In genomic region chr5:79612667-79613190, GRCh38 we compare ENCODE assay signal across 8 cellular contexts. TPM values are rescaled to one million over a fixed set of nuclear protein-coding genes. Genes with fewer than 3 reads are reported as not detected.
DNase-seq lines count a peak whose midpoint lies in the region; ATAC-seq and TF ChIP-seq lines count a peak whose summit lies in the region.

No MANE protein-coding gene starts in this region.

- no peak for DNase-seq in activated CD8-positive, alpha-beta memory T cell treated with anti-CD3 and anti-CD28 coated beads, Interleukin-2, amount 10 ng/mL, durations not matched to agents 7 days and 5 days
- no peak for DNase-seq in activated CD8-positive, alpha-beta memory T cell treated with anti-CD3 and anti-CD28 coated beads, Interleukin-2, amount 50 U/mL, for 4 hours
- DNase-seq in activated CD8-positive, alpha-beta T cell treated with anti-CD3 and anti-CD28 coated beads for 36 hours = no peak
- DNase-seq in right atrium auricular region (ENCODE audit: low spot score) = no peak
- no peak for DNase-seq in mucosa of gallbladder (ENCODE audit: low spot score)
- DNase-seq in NCI-H1417 treated with DMSO at 0.1 percent for 48 hours (lab: John Stamatoyannopoulos, UW) = no peak

- peaks cover 0 to 27% of the 10 kb centered on the region in 2 donors for H3K4me1 ChIP-seq in right atrium auricular region

- peak overlapping the region; percentile 90 to 96 for H3K27ac ChIP-seq in right atrium auricular region
- peak overlapping the region; percentile 85 to 97 (median 95) for H3K27ac ChIP-seq in skin epidermis

- H3K27me3 Mint-ChIP-seq in activated CD8-positive, alpha-beta memory T cell treated with anti-CD3 and anti-CD28 coated beads, Interleukin-2, amount 10 ng/mL, durations not matched to agents 7 days and 5 days = peaks cover 3% of the 10 kb centered on the region
- no peaks in the 10 kb centered on the region for H3K27me3 Mint-ChIP-seq in activated CD8-positive, alpha-beta T cell treated with anti-CD3 and anti-CD28 coated beads for 36 hours

- H3K36me3 Mint-ChIP-seq in activated CD8-positive, alpha-beta memory T cell treated with anti-CD3 and anti-CD28 coated beads, Interleukin-2, amount 10 ng/mL, durations not matched to agents 7 days and 5 days = peaks cover 41% of the 10 kb centered on the region
- peaks cover 38% of the 10 kb centered on the region for H3K36me3 Mint-ChIP-seq in activated CD8-positive, alpha-beta T cell treated with anti-CD3 and anti-CD28 coated beads for 36 hours (ENCODE audit: low read depth)

- peak overlapping the region; percentile 99 for H3K27ac Mint-ChIP-seq in activated CD8-positive, alpha-beta memory T cell treated with anti-CD3 and anti-CD28 coated beads, Interleukin-2, amount 10 ng/mL, durations not matched to agents 7 days and 5 days
- peak overlapping the region; percentile 96 for H3K27ac Mint-ChIP-seq in activated CD8-positive, alpha-beta T cell treated with anti-CD3 and anti-CD28 coated beads for 36 hours

- intact Hi-C loops in activated CD8-positive, alpha-beta T cell treated with anti-CD3 and anti-CD28 coated beads for 36 hours (cut with micrococcal nuclease) = loop anchor here (5.0 kb wide), 1 partner anchor 50 kb away; no protein-coding TSS in a partner anchor

- CTCF ChIA-PET in activated CD8-positive, alpha-beta memory T cell treated with anti-CD3 and anti-CD28 coated beads, Interleukin-2, amount 10 ng/mL, durations not matched to agents 7 days and 5 days (lab: Charles Lee) = interaction anchor here (1.9 kb wide), 1 partner anchor 52 kb away, joined by 5 read pairs; no protein-coding TSS in a partner anchor
- CTCF ChIA-PET in activated CD8-positive, alpha-beta T cell treated with anti-CD3 and anti-CD28 coated beads for 36 hours (lab: Charles Lee) = interaction anchor here (1.0 to 2.2 kb wide), 5 partner anchors 52 to 246 kb away, joined by 3 to 6 read pairs (median 5); no protein-coding TSS in a partner anchor

- H3K27me3 ChIP-seq in right atrium auricular region = no peaks in the 10 kb centered on the region

- ATAC-seq in activated CD8-positive, alpha-beta memory T cell treated with anti-CD3 and anti-CD28 coated beads, Interleukin-2, amount 10 ng/mL, durations not matched to agents 7 days and 5 days = peak; percentile 3
- peak; percentile 6 for ATAC-seq in HG03135 (IDR thresholded peaks at IDR 0.05; ENCODE audit: unreplicated experiment)
- no peak for ATAC-seq in activated CD8-positive, alpha-beta T cell treated with anti-CD3 and anti-CD28 coated beads for 36 hours

- H3K9me3 ChIP-seq in right atrium auricular region = peaks cover 0 to 5% of the 10 kb centered on the region in 2 donors

- POLR2A ChIA-PET in activated CD8-positive, alpha-beta T cell treated with anti-CD3 and anti-CD28 coated beads for 36 hours (lab: Charles Lee) = interaction anchor here (0.9 to 2.2 kb wide), 5 partner anchors 9 to 342 kb away, joined by 3 to 14 read pairs (median 3); no protein-coding TSS in a partner anchor

- no peak for TF ChIP-seq CTCF in activated CD8-positive, alpha-beta T cell treated with anti-CD3 and anti-CD28 coated beads for 36 hours (IDR thresholded peaks at IDR 0.05)
- no peak for TF ChIP-seq CTCF in right atrium auricular region (IDR thresholded peaks at IDR 0.05)

- peaks cover 4% of the 10 kb centered on the region for H3K36me3 ChIP-seq in right atrium auricular region

- H3K4me1 Mint-ChIP-seq in activated CD8-positive, alpha-beta memory T cell treated with anti-CD3 and anti-CD28 coated beads, Interleukin-2, amount 10 ng/mL, durations not matched to agents 7 days and 5 days = peaks cover 28% of the 10 kb centered on the region
- H3K4me1 Mint-ChIP-seq in activated CD8-positive, alpha-beta T cell treated with anti-CD3 and anti-CD28 coated beads for 36 hours (ENCODE audit: low read depth) = peaks cover 32% of the 10 kb centered on the region

- peaks cover 5% of the 10 kb centered on the region for H3K9me3 Mint-ChIP-seq in activated CD8-positive, alpha-beta memory T cell treated with anti-CD3 and anti-CD28 coated beads, Interleukin-2, amount 10 ng/mL, durations not matched to agents 7 days and 5 days (ENCODE audit: low read depth)
- H3K9me3 Mint-ChIP-seq in activated CD8-positive, alpha-beta T cell treated with anti-CD3 and anti-CD28 coated beads for 36 hours = peaks cover 9% of the 10 kb centered on the region

- H3K4me3 Mint-ChIP-seq in activated CD8-positive, alpha-beta memory T cell treated with anti-CD3 and anti-CD28 coated beads, Interleukin-2, amount 10 ng/mL, durations not matched to agents 7 days and 5 days = peak overlapping the region; percentile 100
- H3K4me3 Mint-ChIP-seq in activated CD8-positive, alpha-beta T cell treated with anti-CD3 and anti-CD28 coated beads for 36 hours = peak overlapping the region; percentile 93

- H3K4me3 ChIP-seq in right atrium auricular region (peak overlapping the region; percentile 72 to 77), skin epidermis (peak overlapping the region; percentile 71 to 89 (median 86))

RNA-seq across cellular contexts. Expression of gene TENT2, which starts 0.5 kb away (rescaled TPM):
- total RNA-seq in activated CD8-positive, alpha-beta memory T cell treated with anti-CD3 and anti-CD28 coated beads, Interleukin-2, amount 10 ng/mL, durations not matched to agents 7 days and 5 days = 10 to 100 TPM; 75.0 to 82.1 TPM
- 10 to 100 TPM; 70.2 to 71.8 TPM for total RNA-seq in activated CD8-positive, alpha-beta T cell treated with anti-CD3 and anti-CD28 coated beads for 36 hours
- total RNA-seq in right atrium auricular region (10 to 100 TPM; 18.2 to 21.3 TPM), mucosa of gallbladder (62.0 TPM)
